ENCODE assay signal across 1 cellular context in the genomic region with DNA sequence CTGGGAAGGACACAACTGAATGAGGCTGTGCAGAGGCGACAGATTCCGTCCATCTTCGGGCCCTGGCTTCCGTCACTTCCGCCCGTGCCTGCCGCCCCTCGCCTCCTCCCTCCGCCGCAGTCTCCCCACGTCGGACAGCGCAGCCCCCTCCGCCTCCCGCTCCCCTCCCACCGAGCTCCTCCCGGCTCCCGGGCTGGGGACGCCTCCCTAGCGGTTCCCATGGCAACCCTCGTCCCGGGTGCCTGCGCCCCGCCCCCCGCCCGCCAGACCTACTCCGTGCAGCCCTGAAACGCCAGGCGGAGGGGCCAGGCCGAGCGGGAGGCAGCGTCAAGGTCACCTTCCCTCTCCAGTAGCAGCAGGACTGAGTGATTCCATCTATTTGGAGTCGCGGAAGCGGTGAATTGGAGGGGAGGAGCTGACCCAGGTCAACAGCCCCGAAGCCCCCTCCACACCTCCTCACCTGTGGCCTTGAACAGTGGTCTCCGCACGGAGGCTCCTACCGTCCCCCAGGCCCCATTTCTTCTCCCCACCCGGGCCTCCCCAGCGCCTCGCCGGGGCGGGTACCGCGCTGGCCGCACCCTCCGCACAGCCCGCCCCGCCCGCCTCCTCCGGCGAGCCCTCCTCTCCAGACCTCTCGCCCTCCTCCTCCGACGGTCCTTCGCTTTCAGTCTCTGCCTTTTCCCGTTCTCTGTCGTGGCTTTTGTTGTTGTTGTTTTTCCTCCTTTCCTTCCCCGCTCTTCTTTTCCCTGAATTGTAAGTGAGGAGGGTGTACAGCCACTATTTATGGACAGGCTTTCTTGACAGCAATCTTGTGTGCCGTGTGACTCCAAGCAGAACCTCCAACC.
TF ChIP-seq lines count a peak whose summit lies in the region.

No MANE protein-coding gene starts in this region.

TF ChIP-seq in HepG2, 621 proteins besides CTCF, POLR2A, EP300 and RAD21 (continued from another document and continues in another):
- TF ChIP-seq, protein P1, sequence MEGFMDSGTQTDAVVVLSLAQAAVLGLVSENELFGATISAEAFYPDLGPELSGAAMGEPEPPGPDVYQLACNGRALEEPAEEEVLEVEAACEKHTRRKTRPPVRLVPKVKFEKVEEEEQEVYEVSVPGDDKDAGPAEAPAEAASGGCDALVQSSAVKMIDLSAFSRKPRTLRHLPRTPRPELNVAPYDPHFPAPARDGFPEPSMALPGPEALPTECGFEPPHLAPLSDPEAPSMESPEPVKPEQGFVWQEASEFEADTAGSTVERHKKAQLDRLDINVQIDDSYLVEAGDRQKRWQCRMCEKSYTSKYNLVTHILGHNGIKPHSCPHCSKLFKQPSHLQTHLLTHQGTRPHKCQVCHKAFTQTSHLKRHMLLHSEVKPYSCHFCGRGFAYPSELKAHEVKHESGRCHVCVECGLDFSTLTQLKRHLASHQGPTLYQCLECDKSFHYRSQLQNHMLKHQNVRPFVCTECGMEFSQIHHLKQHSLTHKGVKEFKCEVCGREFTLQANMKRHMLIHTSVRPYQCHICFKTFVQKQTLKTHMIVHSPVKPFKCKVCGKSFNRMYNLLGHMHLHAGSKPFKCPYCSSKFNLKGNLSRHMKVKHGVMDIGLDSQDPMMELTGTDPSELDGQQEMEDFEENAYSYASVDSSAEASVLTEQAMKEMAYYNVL (CRISPR knock-in tag; IDR thresholded peaks at IDR 0.05; ENCODE audit: borderline replicate concordance) = peak; percentile 86
- TF ChIP-seq JUND (CRISPR knock-in tag; IDR thresholded peaks at IDR 0.05) (peak; percentile 62; the same call in 1 of the 2 replicates), ZBTB8A (CRISPR knock-in tag; IDR thresholded peaks at IDR 0.05; ENCODE audit: borderline replicate concordance, low read depth) (no peak; the same call in 1 of the 2 replicates), ZNF7 (CRISPR knock-in tag; IDR thresholded peaks at IDR 0.05) (peak; percentile 55; the same call in 1 of the 2 replicates), KDM4B (CRISPR knock-in tag; IDR thresholded peaks at IDR 0.05) (peak; percentile 94; the same call in 1 of the 2 replicates), ZNF510 (CRISPR knock-in tag; IDR thresholded peaks at IDR 0.05; ENCODE audit: low read depth) (peak; percentile 76; the same call in 1 of the 2 replicates), ZNF616 (CRISPR knock-in tag; IDR thresholded peaks at IDR 0.05; ENCODE audit: low read depth) (no peak), SYNCRIP (IDR thresholded peaks at IDR 0.05; ENCODE audit: insufficient read depth, low read depth, low read length) (no peak), ZNF20 (CRISPR knock-in tag; IDR thresholded peaks at IDR 0.05) (no peak), HNF4G (IDR thresholded peaks at IDR 0.05; ENCODE audit: borderline replicate concordance, low read depth, low read length) (peak; percentile 80), HNF4G (CRISPR knock-in tag; IDR thresholded peaks at IDR 0.05; ENCODE audit: borderline replicate concordance, low read depth) (peak; percentile 97), ZNF136 (CRISPR knock-in tag; IDR thresholded peaks at IDR 0.05; ENCODE audit: low read depth) (no peak; the same call in 1 of the 2 replicates), ZNF501 (CRISPR knock-in tag; IDR thresholded peaks at IDR 0.05) (peak; percentile 90; the same call in 1 of the 2 replicates), DNMT3B (CRISPR knock-in tag; conservative IDR thresholded peaks at IDR 0.05) (peak; percentile 72; the same call in 1 of the 2 replicates), ZNF235 (CRISPR knock-in tag; IDR thresholded peaks at IDR 0.05; ENCODE audit: borderline replicate concordance) (peak; percentile 62; the same call in 1 of the 2 replicates), ELF3 (CRISPR knock-in tag; IDR thresholded peaks at IDR 0.05) (peak; percentile 97), ZNF563 (CRISPR knock-in tag; IDR thresholded peaks at IDR 0.05) (peak; percentile 42), DR1 (CRISPR knock-in tag; IDR thresholded peaks at IDR 0.05) (peak; percentile 86), ZC3H4 (CRISPR knock-in tag; IDR thresholded peaks at IDR 0.05; ENCODE audit: borderline replicate concordance) (peak; percentile 30; the same call in 1 of the 2 replicates), YEATS4 (CRISPR knock-in tag; IDR thresholded peaks at IDR 0.05; ENCODE audit: borderline replicate concordance) (peak; percentile 96), SMAD1 (CRISPR knock-in tag; IDR thresholded peaks at IDR 0.05; ENCODE audit: borderline replicate concordance, low read depth) (peak; percentile 88), ZBTB42 (CRISPR knock-in tag; IDR thresholded peaks at IDR 0.05) (0 out of 2 replicates have a peak, but pooled peaks have one; percentile 0), SMARCE1 (IDR thresholded peaks at IDR 0.05; ENCODE audit: borderline replicate concordance) (no peak), TMF1 (CRISPR knock-in tag; IDR thresholded peaks at IDR 0.05; ENCODE audit: low read depth) (peak; percentile 92; the same call in 1 of the 2 replicates), NKX3-1 (CRISPR knock-in tag; IDR thresholded peaks at IDR 0.05) (peak; percentile 92), POLR2G (IDR thresholded peaks at IDR 0.05; ENCODE audit: low read depth, low read length) (peak; percentile 97), HNRNPK (IDR thresholded peaks at IDR 0.05; ENCODE audit: low read depth, low read length, poor library complexity, severe bottlenecking) (peak; percentile 92), ZFP36 (IDR thresholded peaks at IDR 0.05; ENCODE audit: borderline replicate concordance, low read depth, low read length, partially characterized antibody) (peak; percentile 41), PLRG1 (conservative IDR thresholded peaks at IDR 0.05) (no peak), BHLHE40 (IDR thresholded peaks at IDR 0.05; ENCODE audit: low read length) (peak; percentile 96), ZNF572 (CRISPR knock-in tag; IDR thresholded peaks at IDR 0.05) (no peak)
- TF ChIP-seq, protein P2, sequence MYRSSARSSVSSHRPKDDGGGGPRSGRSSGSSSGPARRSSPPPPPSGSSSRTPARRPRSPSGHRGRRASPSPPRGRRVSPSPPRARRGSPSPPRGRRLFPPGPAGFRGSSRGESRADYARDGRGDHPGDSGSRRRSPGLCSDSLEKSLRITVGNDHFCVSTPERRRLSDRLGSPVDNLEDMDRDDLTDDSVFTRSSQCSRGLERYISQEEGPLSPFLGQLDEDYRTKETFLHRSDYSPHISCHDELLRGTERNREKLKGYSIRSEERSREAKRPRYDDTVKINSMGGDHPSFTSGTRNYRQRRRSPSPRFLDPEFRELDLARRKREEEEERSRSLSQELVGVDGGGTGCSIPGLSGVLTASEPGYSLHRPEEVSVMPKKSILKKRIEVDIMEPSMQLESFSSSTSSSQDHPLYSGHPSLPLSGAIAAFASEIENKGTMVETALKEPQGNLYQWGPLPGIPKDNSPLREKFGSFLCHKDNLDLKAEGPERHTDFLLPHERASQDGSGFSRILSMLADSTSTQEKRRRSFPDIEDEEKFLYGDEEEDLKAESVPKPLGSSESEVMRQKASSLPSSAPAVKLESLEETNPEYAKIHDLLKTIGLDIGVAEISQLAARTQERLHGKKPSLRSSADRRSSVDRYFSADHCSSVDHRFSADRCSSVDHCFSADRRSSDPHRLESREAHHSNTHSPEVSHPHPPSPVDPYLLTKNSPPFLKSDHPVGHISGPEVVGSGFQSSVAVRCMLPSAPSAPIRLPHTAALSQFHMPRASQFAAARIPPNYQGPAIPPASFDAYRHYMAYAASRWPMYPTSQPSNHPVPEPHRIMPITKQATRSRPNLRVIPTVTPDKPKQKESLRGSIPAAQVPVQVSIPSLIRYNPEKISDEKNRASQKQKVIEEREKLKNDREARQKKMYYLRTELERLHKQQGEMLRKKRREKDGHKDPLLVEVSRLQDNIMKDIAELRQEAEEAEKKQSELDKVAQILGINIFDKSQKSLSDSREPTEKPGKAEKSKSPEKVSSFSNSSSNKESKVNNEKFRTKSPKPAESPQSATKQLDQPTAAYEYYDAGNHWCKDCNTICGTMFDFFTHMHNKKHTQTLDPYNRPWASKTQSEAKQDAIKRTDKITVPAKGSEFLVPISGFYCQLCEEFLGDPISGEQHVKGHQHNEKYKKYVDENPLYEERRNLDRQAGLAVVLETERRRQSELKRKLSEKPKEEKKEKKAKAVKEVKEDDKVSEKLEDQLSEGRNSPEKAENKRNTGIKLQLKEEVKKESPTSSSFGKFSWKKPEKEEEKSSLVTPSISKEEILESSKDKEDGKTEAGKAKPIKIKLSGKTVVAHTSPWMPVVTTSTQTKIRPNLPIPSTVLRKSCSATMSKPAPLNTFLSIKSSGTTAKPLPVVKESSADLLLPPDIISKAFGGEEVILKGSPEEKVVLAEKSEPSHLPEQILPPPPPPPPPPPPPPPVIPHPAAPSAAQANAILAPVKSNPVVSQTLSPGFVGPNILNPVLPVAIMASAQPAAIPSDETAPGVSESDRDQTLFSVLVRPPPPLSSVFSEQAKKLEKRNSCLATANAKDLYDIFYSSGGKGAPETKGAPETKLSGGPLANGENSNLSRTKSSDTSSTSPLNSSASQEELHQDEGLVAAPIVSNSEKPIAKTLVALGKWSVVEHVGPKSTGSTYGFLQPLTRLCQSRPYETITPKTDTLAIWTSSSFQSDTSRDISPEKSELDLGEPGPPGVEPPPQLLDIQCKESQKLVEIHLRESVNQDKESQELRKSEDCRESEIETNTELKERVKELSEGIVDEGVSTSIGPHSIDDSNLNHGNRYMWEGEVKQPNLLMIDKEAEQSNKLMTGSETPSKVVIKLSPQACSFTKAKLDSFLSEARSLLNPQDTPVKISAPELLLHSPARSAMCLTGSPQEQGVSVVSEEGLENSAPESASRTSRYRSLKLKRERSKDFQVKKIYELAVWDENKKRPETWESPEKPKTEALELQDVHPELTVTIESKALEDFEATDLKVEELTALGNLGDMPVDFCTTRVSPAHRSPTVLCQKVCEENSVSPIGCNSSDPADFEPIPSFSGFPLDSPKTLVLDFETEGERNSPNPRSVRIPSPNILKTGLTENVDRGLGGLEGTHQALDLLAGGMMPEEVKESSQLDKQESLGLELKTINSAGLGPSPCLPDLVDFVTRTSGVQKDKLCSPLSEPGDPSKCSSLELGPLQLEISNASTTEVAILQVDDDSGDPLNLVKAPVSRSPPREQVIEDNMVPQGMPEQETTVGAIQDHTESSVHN (CRISPR knock-in tag; IDR thresholded peaks at IDR 0.05) = 0 out of 2 replicates have a peak, but pooled peaks have one; percentile 43
- TF ChIP-seq, protein P3, sequence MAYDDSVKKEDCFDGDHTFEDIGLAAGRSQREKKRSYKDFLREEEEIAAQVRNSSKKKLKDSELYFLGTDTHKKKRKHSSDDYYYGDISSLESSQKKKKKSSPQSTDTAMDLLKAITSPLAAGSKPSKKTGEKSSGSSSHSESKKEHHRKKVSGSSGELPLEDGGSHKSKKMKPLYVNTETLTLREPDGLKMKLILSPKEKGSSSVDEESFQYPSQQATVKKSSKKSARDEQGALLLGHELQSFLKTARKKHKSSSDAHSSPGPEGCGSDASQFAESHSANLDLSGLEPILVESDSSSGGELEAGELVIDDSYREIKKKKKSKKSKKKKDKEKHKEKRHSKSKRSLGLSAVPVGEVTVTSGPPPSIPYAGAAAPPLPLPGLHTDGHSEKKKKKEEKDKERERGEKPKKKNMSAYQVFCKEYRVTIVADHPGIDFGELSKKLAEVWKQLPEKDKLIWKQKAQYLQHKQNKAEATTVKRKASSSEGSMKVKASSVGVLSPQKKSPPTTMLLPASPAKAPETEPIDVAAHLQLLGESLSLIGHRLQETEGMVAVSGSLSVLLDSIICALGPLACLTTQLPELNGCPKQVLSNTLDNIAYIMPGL (CRISPR knock-in tag; IDR thresholded peaks at IDR 0.05; ENCODE audit: borderline replicate concordance in 1 of 2, low read depth in 1 of 2) = peak; percentile 81 to 84; a peak in 3 of 4 replicates
- TF ChIP-seq, protein P4, sequence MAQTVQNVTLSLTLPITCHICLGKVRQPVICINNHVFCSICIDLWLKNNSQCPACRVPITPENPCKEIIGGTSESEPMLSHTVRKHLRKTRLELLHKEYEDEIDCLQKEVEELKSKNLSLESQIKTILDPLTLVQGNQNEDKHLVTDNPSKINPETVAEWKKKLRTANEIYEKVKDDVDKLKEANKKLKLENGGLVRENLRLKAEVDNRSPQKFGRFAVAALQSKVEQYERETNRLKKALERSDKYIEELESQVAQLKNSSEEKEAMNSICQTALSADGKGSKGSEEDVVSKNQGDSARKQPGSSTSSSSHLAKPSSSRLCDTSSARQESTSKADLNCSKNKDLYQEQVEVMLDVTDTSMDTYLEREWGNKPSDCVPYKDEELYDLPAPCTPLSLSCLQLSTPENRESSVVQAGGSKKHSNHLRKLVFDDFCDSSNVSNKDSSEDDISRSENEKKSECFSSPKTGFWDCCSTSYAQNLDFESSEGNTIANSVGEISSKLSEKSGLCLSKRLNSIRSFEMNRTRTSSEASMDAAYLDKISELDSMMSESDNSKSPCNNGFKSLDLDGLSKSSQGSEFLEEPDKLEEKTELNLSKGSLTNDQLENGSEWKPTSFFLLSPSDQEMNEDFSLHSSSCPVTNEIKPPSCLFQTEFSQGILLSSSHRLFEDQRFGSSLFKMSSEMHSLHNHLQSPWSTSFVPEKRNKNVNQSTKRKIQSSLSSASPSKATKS (CRISPR knock-in tag; IDR thresholded peaks at IDR 0.05) = no peak
- TF ChIP-seq, protein P5, sequence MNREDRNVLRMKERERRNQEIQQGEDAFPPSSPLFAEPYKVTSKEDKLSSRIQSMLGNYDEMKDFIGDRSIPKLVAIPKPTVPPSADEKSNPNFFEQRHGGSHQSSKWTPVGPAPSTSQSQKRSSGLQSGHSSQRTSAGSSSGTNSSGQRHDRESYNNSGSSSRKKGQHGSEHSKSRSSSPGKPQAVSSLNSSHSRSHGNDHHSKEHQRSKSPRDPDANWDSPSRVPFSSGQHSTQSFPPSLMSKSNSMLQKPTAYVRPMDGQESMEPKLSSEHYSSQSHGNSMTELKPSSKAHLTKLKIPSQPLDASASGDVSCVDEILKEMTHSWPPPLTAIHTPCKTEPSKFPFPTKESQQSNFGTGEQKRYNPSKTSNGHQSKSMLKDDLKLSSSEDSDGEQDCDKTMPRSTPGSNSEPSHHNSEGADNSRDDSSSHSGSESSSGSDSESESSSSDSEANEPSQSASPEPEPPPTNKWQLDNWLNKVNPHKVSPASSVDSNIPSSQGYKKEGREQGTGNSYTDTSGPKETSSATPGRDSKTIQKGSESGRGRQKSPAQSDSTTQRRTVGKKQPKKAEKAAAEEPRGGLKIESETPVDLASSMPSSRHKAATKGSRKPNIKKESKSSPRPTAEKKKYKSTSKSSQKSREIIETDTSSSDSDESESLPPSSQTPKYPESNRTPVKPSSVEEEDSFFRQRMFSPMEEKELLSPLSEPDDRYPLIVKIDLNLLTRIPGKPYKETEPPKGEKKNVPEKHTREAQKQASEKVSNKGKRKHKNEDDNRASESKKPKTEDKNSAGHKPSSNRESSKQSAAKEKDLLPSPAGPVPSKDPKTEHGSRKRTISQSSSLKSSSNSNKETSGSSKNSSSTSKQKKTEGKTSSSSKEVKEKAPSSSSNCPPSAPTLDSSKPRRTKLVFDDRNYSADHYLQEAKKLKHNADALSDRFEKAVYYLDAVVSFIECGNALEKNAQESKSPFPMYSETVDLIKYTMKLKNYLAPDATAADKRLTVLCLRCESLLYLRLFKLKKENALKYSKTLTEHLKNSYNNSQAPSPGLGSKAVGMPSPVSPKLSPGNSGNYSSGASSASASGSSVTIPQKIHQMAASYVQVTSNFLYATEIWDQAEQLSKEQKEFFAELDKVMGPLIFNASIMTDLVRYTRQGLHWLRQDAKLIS (CRISPR knock-in tag; IDR thresholded peaks at IDR 0.05) = 0 out of 2 replicates have a peak, but pooled peaks have one; percentile 28
- TF ChIP-seq, protein P6, sequence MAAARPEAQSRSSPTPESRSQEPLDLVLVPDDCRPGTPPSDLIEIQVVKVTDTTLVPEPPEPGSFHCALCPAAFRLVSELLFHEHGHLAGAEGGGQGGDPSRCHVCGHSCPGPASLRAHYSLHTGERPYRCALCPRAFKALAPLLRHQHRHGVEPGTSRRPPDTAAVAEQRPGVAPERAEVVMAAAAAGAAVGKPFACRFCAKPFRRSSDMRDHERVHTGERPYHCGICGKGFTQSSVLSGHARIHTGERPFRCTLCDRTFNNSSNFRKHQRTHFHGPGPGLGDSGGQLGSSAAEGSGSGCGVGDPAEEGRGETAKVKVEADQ (CRISPR knock-in tag; IDR thresholded peaks at IDR 0.05; ENCODE audit: borderline replicate concordance) = peak; percentile 73
